9 cellular contexts compared by ENCODE assay signal in genomic region chr21:32624726-32625125, GRCh38. TPM values are rescaled to one million over a fixed set of nuclear protein-coding genes. Genes with fewer than 3 reads are reported as not detected.
DNase-seq lines count a peak whose midpoint lies in the region; ATAC-seq, FAIRE-seq and TF ChIP-seq lines count a peak whose summit lies in the region.
"Had no signal": no experiment of that assay in that cellular context is flagged by ENCODE, and none has a peak within 500 bp of the region (broad histone marks: within the 10 kb centered on the region; RNA-seq: fewer than 3 reads in every experiment).

No MANE protein-coding gene starts in this region.

- no peak overlapping the region for H3K27ac ChIP-seq in A549

- no peak for DNase-seq in A549 (ENCODE audit: low read depth in 1 of 2, low spot score in 1 of 2)
- DNase-seq in SW480 (ENCODE audit: low spot score) = peak; percentile 57
- DNase-seq in natural killer cell treated with Interleukin-12 subunit alpha and Interleukin-12 subunit beta and Interleukin-15 and Interleukin-18, amount 100 ng/mL, for 72 hours (ENCODE audit: low spot score) = no peak
- DNase-seq in NCI-H748 (lab: John Stamatoyannopoulos, UW; ENCODE audit: unreplicated experiment) = no peak
- DNase-seq in activated gamma-delta T cell (lab: John Stamatoyannopoulos, UW) = no peak
- DNase-seq in hypothalamus (lab: John Stamatoyannopoulos, UW) = no peak

- 42% methylated on average over 2 of the region's 2 CpGs for WGBS in A549 (ENCODE audit: missing lambda C conversion rate)

- no peak overlapping the region for H3K4me2 ChIP-seq in A549

- H3K36me3 Mint-ChIP-seq in natural killer cell treated with Interleukin-12 subunit alpha and Interleukin-12 subunit beta and Interleukin-15 and Interleukin-18, amount 100 ng/mL, for 72 hours = no peaks in the 10 kb centered on the region

- peaks cover 4 to 5% of the 10 kb centered on the region in 2 donors for H3K4me1 Mint-ChIP-seq in natural killer cell treated with Interleukin-12 subunit alpha and Interleukin-12 subunit beta and Interleukin-15 and Interleukin-18, amount 100 ng/mL, for 72 hours (ENCODE audit: low read depth in 2 of 2)

- TF ChIP-seq EP300 in A549 (IDR thresholded peaks at IDR 0.05) = no peak

- peaks cover 10 to 15% of the 10 kb centered on the region in 2 donors for H3K27me3 Mint-ChIP-seq in natural killer cell treated with Interleukin-12 subunit alpha and Interleukin-12 subunit beta and Interleukin-15 and Interleukin-18, amount 100 ng/mL, for 72 hours

- CTCF ChIA-PET in A549 (lab: Yijun Ruan, JAX) = interaction anchor here (1.9 kb wide), 1 partner anchor 24 kb away, joined by 6 read pairs; no protein-coding TSS in a partner anchor

- POLR2A ChIA-PET in A549 (lab: Yijun Ruan, JAX) = no interaction called here

- no peak overlapping the region for H3K4me3 ChIP-seq in A549

- ATAC-seq in A549 = no peak
- ATAC-seq in GM19438 (IDR thresholded peaks at IDR 0.05; ENCODE audit: low read depth, unreplicated experiment) = peak; percentile 86
- ATAC-seq in HG03139 (IDR thresholded peaks at IDR 0.05; ENCODE audit: unreplicated experiment) = peak; percentile 75
- no peak for ATAC-seq in natural killer cell treated with Interleukin-12 subunit alpha and Interleukin-12 subunit beta and Interleukin-15 and Interleukin-18, amount 100 ng/mL, for 72 hours

- no peak for FAIRE-seq in A549 (lab: Jason Lieb, UNC)

- H3K9me3 ChIP-seq in A549 = no peaks in the 10 kb centered on the region

- H3K4me1 ChIP-seq in A549 = no peaks in the 10 kb centered on the region

- TF ChIP-seq POLR2A in A549 (IDR thresholded peaks at IDR 0.05; ENCODE audit: low read length) = no peak

- no peak for TF ChIP-seq RAD21 in A549 (conservative IDR thresholded peaks at IDR 0.05 in 1 of 2, IDR thresholded peaks at IDR 0.05 in 1 of 2)

- TF ChIP-seq CTCF in A549 (IDR thresholded peaks at IDR 0.05) = no peak

- no peaks in the 10 kb centered on the region for H3K9me3 Mint-ChIP-seq in natural killer cell treated with Interleukin-12 subunit alpha and Interleukin-12 subunit beta and Interleukin-15 and Interleukin-18, amount 100 ng/mL, for 72 hours

- no peak overlapping the region for H3K27ac Mint-ChIP-seq in natural killer cell treated with Interleukin-12 subunit alpha and Interleukin-12 subunit beta and Interleukin-15 and Interleukin-18, amount 100 ng/mL, for 72 hours

- H3K4me3 Mint-ChIP-seq in natural killer cell treated with Interleukin-12 subunit alpha and Interleukin-12 subunit beta and Interleukin-15 and Interleukin-18, amount 100 ng/mL, for 72 hours = no peak overlapping the region

TF ChIP-seq in A549, 52 proteins besides CTCF, POLR2A, EP300 and RAD21:
- TF ChIP-seq NR3C1 (IDR thresholded peaks at IDR 0.05) (no peak), FOSL2 (IDR thresholded peaks at IDR 0.05) (no peak), FOSL2 (CRISPR knock-in tag; IDR thresholded peaks at IDR 0.05) (0 out of 2 replicates have a peak, but pooled peaks have one; percentile 15)

RNA-seq across cellular contexts. Expression of gene CFAP298, which starts 12.5 kb away (rescaled TPM):
- polyA plus RNA-seq in A549 (2011; rRNA removed) (22.2 and 35.6 TPM in 2 replicates), A549 (2017; fragmentation: RNase III; extraction: RNeasy Plus Mini Kit Qiagen cat#74134 plus additional on column Dnase treatment) (39.3 to 42.3 TPM (median 41.8 TPM) in 3 replicates)
- 19.1 and 20.1 TPM in 2 replicates for polyA plus RNA-seq in A549 (2012; cell fraction: cytosol; rRNA removed)
- polyA plus RNA-seq in A549 (2012; cell fraction: nucleus; rRNA removed) = 13.3 and 18.4 TPM in 2 replicates
- polyA minus RNA-seq in A549 (2011; rRNA and poly(A)+ RNA removed) = 4.3 and 5.8 TPM in 2 replicates
- 10 to 100 TPM; 31.0 to 37.6 TPM for total RNA-seq in natural killer cell treated with Interleukin-12 subunit alpha and Interleukin-12 subunit beta and Interleukin-15 and Interleukin-18, amount 100 ng/mL, for 72 hours

RNA-seq across cellular contexts. Expression of gene TCP10L, which starts 39.4 kb away (rescaled TPM):
- 1.2 TPM in 2 replicates for polyA plus RNA-seq in A549 (2011; rRNA removed)
- polyA plus RNA-seq in A549 (2012; cell fraction: cytosol; rRNA removed) = 0.24 and 0.25 TPM in 2 replicates
- 0.41 and 0.66 TPM in 2 replicates for polyA plus RNA-seq in A549 (2012; cell fraction: nucleus; rRNA removed)
- polyA plus RNA-seq in A549 (2017; fragmentation: RNase III; extraction: RNeasy Plus Mini Kit Qiagen cat#74134 plus additional on column Dnase treatment) = 0.30 to 0.62 TPM (median 0.54 TPM) in 3 replicates
- polyA minus RNA-seq in A549 (2011; rRNA and poly(A)+ RNA removed) = 0.63 and 0.91 TPM in 2 replicates
- 1 to 10 TPM; 1.1 to 1.3 TPM for total RNA-seq in natural killer cell treated with Interleukin-12 subunit alpha and Interleukin-12 subunit beta and Interleukin-15 and Interleukin-18, amount 100 ng/mL, for 72 hours
- polyA plus RNA-seq: BJ had no signal

Comparison
In these comparisons a context has a peak if more than half of its experiments do, and no peak if none do; other contexts are left out.
1. ATAC-seq: peak in GM19438 (single experiment) and HG03139 (single experiment); none in A549 (0 of 2) and natural killer cell treated with Interleukin-12 subunit alpha and Interleukin-12 subunit beta and Interleukin-15 and Interleukin-18, amount 100 ng/mL, for 72 hours (0 of 2).